ENCODE assay signal across 8 cellular contexts in genomic region chr1:181485276-181486097, GRCh38.
DNase-seq lines count a peak whose midpoint lies in the region; ATAC-seq, FAIRE-seq and TF ChIP-seq lines count a peak whose summit lies in the region.

No MANE protein-coding gene starts in this region.

- TF ChIP-seq CTCF in D721Med (IDR thresholded peaks at IDR 0.05; ENCODE audit: insufficient read depth, missing control alignments), result no peak

- peak; percentile 62 for ATAC-seq in HG02798 (IDR thresholded peaks at IDR 0.05; ENCODE audit: poor library complexity, unreplicated experiment)

- peaks cover 97% of the 10 kb centered on the region for H3K27me3 Mint-ChIP-seq in activated T-cell treated with anti-CD3 and anti-CD28 coated beads, Interleukin-2, amount 50 U/mL, for 24 hours
- H3K27me3 Mint-ChIP-seq in T-helper 2 cell treated with Interferon-gamma antibody and Interleukin-4, amounts not matched to agents 5 μg/mL and 100 μg/mL, for 36 hours (ENCODE audit: low read depth), result peaks cover 84% of the 10 kb centered on the region

- H3K4me1 Mint-ChIP-seq in activated T-cell treated with anti-CD3 and anti-CD28 coated beads, Interleukin-2, amount 50 U/mL, for 24 hours (ENCODE audit: low read depth), result peaks cover 24% of the 10 kb centered on the region
- peaks cover 12% of the 10 kb centered on the region for H3K4me1 Mint-ChIP-seq in T-helper 2 cell treated with Interferon-gamma antibody and Interleukin-4, amounts not matched to agents 5 μg/mL and 100 μg/mL, for 36 hours (ENCODE audit: low read depth)

- no peak overlapping the region for H3K4me3 Mint-ChIP-seq in activated T-cell treated with anti-CD3 and anti-CD28 coated beads, Interleukin-2, amount 50 U/mL, for 24 hours
- H3K4me3 Mint-ChIP-seq in T-helper 2 cell treated with Interferon-gamma antibody and Interleukin-4, amounts not matched to agents 5 μg/mL and 100 μg/mL, for 36 hours, result no peak overlapping the region

- no peaks in the 10 kb centered on the region for H3K9me3 Mint-ChIP-seq in activated T-cell treated with anti-CD3 and anti-CD28 coated beads, Interleukin-2, amount 50 U/mL, for 24 hours
- no peaks in the 10 kb centered on the region for H3K9me3 Mint-ChIP-seq in T-helper 2 cell treated with Interferon-gamma antibody and Interleukin-4, amounts not matched to agents 5 μg/mL and 100 μg/mL, for 36 hours

- no peak overlapping the region for H3K27ac Mint-ChIP-seq in activated T-cell treated with anti-CD3 and anti-CD28 coated beads, Interleukin-2, amount 50 U/mL, for 24 hours
- no peak overlapping the region for H3K27ac Mint-ChIP-seq in T-helper 2 cell treated with Interferon-gamma antibody and Interleukin-4, amounts not matched to agents 5 μg/mL and 100 μg/mL, for 36 hours

- DNase-seq in activated T-cell treated with anti-CD3 and anti-CD28 coated beads, Interleukin-2, amount 50 U/mL, for 24 hours, result peak; percentile 35
- DNase-seq in activated T-cell treated with anti-CD3 and anti-CD28 coated beads, Interleukin-2, amount 50 U/mL, for 1 hour, result no peak
- peak; percentile 30 for DNase-seq in NCI-H748 treated with DMSO at 0.1 percent for 48 hours (lab: John Stamatoyannopoulos, UW)
- peak; percentile 88 for DNase-seq in iPS-NIHi11 (ENCODE audit: low spot score)
- DNase-seq in D721Med (ENCODE audit: insufficient read length, low spot score), result no peak
- no peak for DNase-seq in hepatic stellate cell (ENCODE audit: low spot score)
- DNase-seq in T-helper 2 cell treated with Interferon-gamma antibody and Interleukin-4, amounts not matched to agents 5 μg/mL and 100 μg/mL, for 36 hours (ENCODE audit: low spot score), result no peak

- FAIRE-seq in D721Med (lab: Jason Lieb, UNC), result no peak

- no peaks in the 10 kb centered on the region for H3K36me3 Mint-ChIP-seq in activated T-cell treated with anti-CD3 and anti-CD28 coated beads, Interleukin-2, amount 50 U/mL, for 24 hours (ENCODE audit: low read depth)
- H3K36me3 Mint-ChIP-seq in T-helper 2 cell treated with Interferon-gamma antibody and Interleukin-4, amounts not matched to agents 5 μg/mL and 100 μg/mL, for 36 hours (ENCODE audit: low read depth), result no peaks in the 10 kb centered on the region

Comparison
In these comparisons a context has a peak if more than half of its experiments do, and no peak if none do; other contexts are left out.
1. DNase-seq: peak in activated T-cell treated with anti-CD3 and anti-CD28 coated beads, Interleukin-2, amount 50 U/mL, for 24 hours (single experiment), NCI-H748 treated with DMSO at 0.1 percent for 48 hours (single experiment) and iPS-NIHi11 (single experiment); none in activated T-cell treated with anti-CD3 and anti-CD28 coated beads, Interleukin-2, amount 50 U/mL, for 1 hour (single experiment), D721Med (single experiment), hepatic stellate cell (single experiment) and T-helper 2 cell treated with Interferon-gamma antibody and Interleukin-4, amounts not matched to agents 5 μg/mL and 100 μg/mL, for 36 hours (single experiment).